In genomic region chr7:47044620-47045019, GRCh38 we compare ENCODE assay signal across 21 cellular contexts.
A peak's percentile ranks its signal among the peaks of the same experiment; 100 is the strongest.
DNase-seq lines count a peak whose midpoint lies in the region; FAIRE-seq and TF ChIP-seq lines count a peak whose summit lies in the region.
"Had no signal": no experiment of that assay in that cellular context is flagged by ENCODE, and none has a peak within 500 bp of the region (broad histone marks: within the 10 kb centered on the region; RNA-seq: fewer than 3 reads in every experiment).

No MANE protein-coding gene starts in this region.

- DNase-seq in MV-4-11 (lab: John Stamatoyannopoulos, UW) (peak; percentile 8), mesenchymal stem cell (peak; percentile 48), DMS53 (lab: John Stamatoyannopoulos, UW) (no peak), NCI-H2081 treated with DMSO at 0.1 percent for 48 hours (lab: John Stamatoyannopoulos, UW) (no peak), anterior cingulate cortex (lab: John Stamatoyannopoulos, UW) (no peak), kidney (no peak)
- DNase-seq: ACHN; AML-193; Calu3; CD4-positive, alpha-beta memory T cell; DND-41; GDM1; NCI-H1417; NCI-H2029; NCI-H748 treated with DMSO at 0.1 percent for 48 hours; SHP77 had no signal

- H3K27ac ChIP-seq in BLaER1 treated with 17β-estradiol and CSF1 and Interleukin-3, amounts not matched to agents 10 nM and 100 nM: peak overlapping the region in 6 of 11 experiments; percentile 65 to 83 (median 77); a peak in 12 of 22 replicates
- H3K27ac ChIP-seq in VCaP (peak overlapping the region; percentile 64), mesenchymal stem cell (ENCODE audit: low read length, poor library complexity, severe bottlenecking) (no peak overlapping the region), kidney (ENCODE audit: low read depth in 2 of 2, low read length in 2 of 2) (no peak overlapping the region)

- peak overlapping the region; percentile 41 to 88 for H2BK12ac ChIP-seq in mesenchymal stem cell (ENCODE audit: low read length in 2 of 2)

- FAIRE-seq in kidney (lab: Jason Lieb, UNC): no peak
- FAIRE-seq: GM12892, H1, RCC 7860 had no signal

- no peak overlapping the region for H2AFZ ChIP-seq in mesenchymal stem cell (ENCODE audit: low read depth, low read length)

- no peak overlapping the region for H2BK5ac ChIP-seq in mesenchymal stem cell (ENCODE audit: low read depth, low read length, poor library complexity, severe bottlenecking)

- H3K9me3 ChIP-seq in BLaER1 treated with 17β-estradiol and CSF1 and Interleukin-3, amounts not matched to agents 10 nM and 100 nM (replicated peaks in 1 of 11): no peaks in the 10 kb centered on the region
- H3K9me3 ChIP-seq in mesenchymal stem cell (ENCODE audit: control insufficient read depth, low read length) (no peaks in the 10 kb centered on the region), kidney (ENCODE audit: control insufficient read depth in 1 of 2, low read length in 2 of 2) (no peaks in the 10 kb centered on the region)

- no peak overlapping the region for H2BK120ac ChIP-seq in mesenchymal stem cell (ENCODE audit: low read depth, low read length)

- H3K18ac ChIP-seq in mesenchymal stem cell (ENCODE audit: low read depth in 1 of 2, low read length in 2 of 2): peak overlapping the region; percentile 31 to 81

- H2BK15ac ChIP-seq in mesenchymal stem cell (ENCODE audit: low read depth, poor library complexity, severe bottlenecking): no peak overlapping the region

- H2AK5ac ChIP-seq in mesenchymal stem cell (ENCODE audit: low read length, severe bottlenecking): no peak overlapping the region

- peak overlapping the region; percentile 34 for H4K91ac ChIP-seq in mesenchymal stem cell (ENCODE audit: low read length)

- no peak overlapping the region for H3K23ac ChIP-seq in mesenchymal stem cell (ENCODE audit: low read length in 2 of 2)

- H3K14ac ChIP-seq in mesenchymal stem cell (ENCODE audit: low read length in 2 of 2): peak overlapping the region in 1 of 2 experiments; percentile 19

- no peaks in the 10 kb centered on the region for H4K20me1 ChIP-seq in BLaER1 treated with 17β-estradiol and CSF1 and Interleukin-3, amounts not matched to agents 10 nM and 100 nM

- H3K4me3 ChIP-seq in BLaER1 treated with 17β-estradiol and CSF1 and Interleukin-3, amounts not matched to agents 10 nM and 100 nM: no peak overlapping the region
- H3K4me3 ChIP-seq in mesenchymal stem cell (ENCODE audit: insufficient read depth in 1 of 2, low read depth in 1 of 2, low read length in 2 of 2) (no peak overlapping the region), kidney (ENCODE audit: low read length in 2 of 2) (no peak overlapping the region)

- H3K4me1 ChIP-seq in BLaER1 treated with 17β-estradiol and CSF1 and Interleukin-3, amounts not matched to agents 10 nM and 100 nM: peaks cover 28 to 54% (median 45%) of the 10 kb centered on the region in 10 experiments
- H3K4me1 ChIP-seq in mesenchymal stem cell (ENCODE audit: control insufficient read depth, insufficient read depth, low read depth, low read length) (no peaks in the 10 kb centered on the region), kidney (ENCODE audit: control insufficient read depth in 1 of 2, insufficient read depth in 1 of 2, low read depth in 1 of 2, low read length in 2 of 2) (peaks cover 27 to 28% of the 10 kb centered on the region in 2 donors)

- H3K4ac ChIP-seq in mesenchymal stem cell (ENCODE audit: low read depth in 1 of 2, low read length in 2 of 2): peak overlapping the region; percentile 50 to 76

- peak overlapping the region; percentile 20 for H4K8ac ChIP-seq in mesenchymal stem cell (ENCODE audit: low read length)

- H3K9ac ChIP-seq in BLaER1 treated with 17β-estradiol and CSF1 and Interleukin-3, amounts not matched to agents 10 nM and 100 nM: 0 out of 22 replicates have a peak overlapping the region, but pooled peaks of 1 of the 11 experiments have one; percentile 54
- H3K9ac ChIP-seq in mesenchymal stem cell (ENCODE audit: low read length) (peak overlapping the region; percentile 58), kidney (ENCODE audit: low read length in 2 of 2) (no peak overlapping the region)

- WGBS in mesenchymal stem cell: 51% methylated on average over 2 of the region's 3 CpGs

- TF ChIP-seq CTCF in VCaP (conservative IDR thresholded peaks at IDR 0.05): no peak
- TF ChIP-seq CTCF in kidney (IDR thresholded peaks at IDR 0.05; ENCODE audit: borderline replicate concordance, extremely low read depth, insufficient read depth): no peak

- intact Hi-C loops in kidney (cut with DNase I): no loop called here

- H3K4me2 ChIP-seq in BLaER1 treated with 17β-estradiol and CSF1 and Interleukin-3, amounts not matched to agents 10 nM and 100 nM: peak overlapping the region in 9 of 11 experiments; percentile 58 to 83 (median 74); a peak in 17 of 22 replicates
- no peak overlapping the region for H3K4me2 ChIP-seq in mesenchymal stem cell (ENCODE audit: low read length, poor library complexity, severe bottlenecking)

- no peaks in the 10 kb centered on the region for H3K36me3 ChIP-seq in BLaER1 treated with 17β-estradiol and CSF1 and Interleukin-3, amounts not matched to agents 10 nM and 100 nM
- H3K36me3 ChIP-seq in mesenchymal stem cell (ENCODE audit: control insufficient read depth in 1 of 2, insufficient read depth in 2 of 2, low read depth in 1 of 2, low read length in 2 of 2) (no peaks in the 10 kb centered on the region), kidney (ENCODE audit: control insufficient read depth in 1 of 2, insufficient read depth in 2 of 2, low read length in 2 of 2) (no peaks in the 10 kb centered on the region)

- no peaks in the 10 kb centered on the region for H3K27me3 ChIP-seq in BLaER1 treated with 17β-estradiol and CSF1 and Interleukin-3, amounts not matched to agents 10 nM and 100 nM
- peaks cover 0 to 10% of the 10 kb centered on the region in 2 experiments for H3K27me3 ChIP-seq in mesenchymal stem cell (ENCODE audit: control insufficient read depth in 1 of 2, insufficient read depth in 1 of 2, low read length in 2 of 2)

- H3K79me1 ChIP-seq in mesenchymal stem cell (replicated peaks; ENCODE audit: low read length, poor library complexity, severe bottlenecking): no peaks in the 10 kb centered on the region

Comparison
In these comparisons a context has a peak if more than half of its experiments do, and no peak if none do; other contexts are left out.
1. H3K27ac ChIP-seq: peak in BLaER1 treated with 17β-estradiol and CSF1 and Interleukin-3, amounts not matched to agents 10 nM and 100 nM (6 of 11) and VCaP (single experiment); none in mesenchymal stem cell (single experiment) and kidney (0 of 2).
2. DNase-seq: peak in MV-4-11 (single experiment) and mesenchymal stem cell (single experiment); none in DMS53 (single experiment), NCI-H2081 treated with DMSO at 0.1 percent for 48 hours (single experiment), anterior cingulate cortex (0 of 58) and kidney (single experiment).